In the genomic region with DNA sequence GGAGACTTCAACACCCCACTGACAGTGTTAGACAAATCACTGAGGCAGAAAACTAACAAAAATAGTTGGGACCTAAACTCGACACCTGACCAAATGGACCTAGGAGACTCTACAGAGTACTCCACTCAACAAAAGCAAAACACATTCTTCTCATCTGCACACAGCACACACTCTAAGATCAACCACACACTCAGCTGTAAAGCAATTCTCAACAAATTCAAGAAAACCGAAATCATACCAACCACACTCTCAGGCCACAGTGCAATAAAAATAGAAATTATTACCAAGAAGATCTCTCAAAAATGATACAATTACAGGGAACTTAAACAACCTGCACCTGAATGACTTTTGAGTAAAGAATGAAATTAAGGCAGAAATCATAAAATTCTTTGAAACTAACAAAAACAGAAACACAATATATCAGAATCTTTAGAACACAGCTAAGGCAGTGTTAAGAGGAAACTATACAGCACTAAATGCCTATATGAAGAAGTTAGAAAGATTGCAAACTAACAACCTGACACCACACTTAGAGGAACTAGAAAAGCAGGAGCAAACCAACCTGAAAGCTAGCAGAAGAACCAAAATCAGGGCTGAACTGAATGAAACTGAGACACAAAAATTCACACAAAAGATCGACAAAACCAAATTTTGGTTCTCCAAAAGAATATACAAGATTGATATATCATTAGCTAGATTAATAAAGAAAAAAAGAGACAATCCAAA, we compare ENCODE assay signal across 13 cellular contexts. TPM values are rescaled to one million over a fixed set of nuclear protein-coding genes. Genes with fewer than 3 reads are reported as not detected.
DNase-seq lines count a peak whose midpoint lies in the region; ATAC-seq, FAIRE-seq and TF ChIP-seq lines count a peak whose summit lies in the region.
"Had no signal": no experiment of that assay in that cellular context is flagged by ENCODE, and none has a peak within 500 bp of the region (broad histone marks: within the 10 kb centered on the region; RNA-seq: fewer than 3 reads in every experiment).

No MANE protein-coding gene starts in this region.

- peak overlapping the region; percentile 83 for H3K27ac ChIP-seq in OCI-LY3 (ENCODE audit: low read length)
- no peak overlapping the region for H3K27ac ChIP-seq in HepG2 (ENCODE audit: extremely low read length, insufficient read depth, low read length)
- H3K27ac ChIP-seq: neutrophil, Peyer's patch had no signal

- H3K27me3 ChIP-seq in OCI-LY3 (ENCODE audit: low read depth, low read length): no peaks in the 10 kb centered on the region
- no peaks in the 10 kb centered on the region for H3K27me3 ChIP-seq in HepG2 (ENCODE audit: control insufficient read depth in 1 of 2, insufficient read depth in 2 of 2, low read length in 2 of 2)
- H3K27me3 ChIP-seq: neutrophil, Peyer's patch had no signal

- CTCF ChIA-PET in HepG2 (lab: Yijun Ruan, JAX; ENCODE audit: low intra/inter-chr PET ratio, low total read pairs): no interaction called here

- H3K79me2 ChIP-seq in OCI-LY3 (ENCODE audit: low read length): peaks cover 55% of the 10 kb centered on the region
- no peaks in the 10 kb centered on the region for H3K79me2 ChIP-seq in HepG2 (ENCODE audit: insufficient read depth, low read length)

- POLR2A ChIA-PET in HepG2 (lab: Yijun Ruan, JAX): no interaction called here

- H3K36me3 ChIP-seq in OCI-LY3 (replicated peaks; ENCODE audit: low read depth, low read length) (peaks cover 73% of the 10 kb centered on the region), HepG2 (replicated peaks in 1 of 2; ENCODE audit: control insufficient read depth in 1 of 2, insufficient read depth in 2 of 2, low read length in 2 of 2) (peaks cover 3 to 32% of the 10 kb centered on the region in 2 experiments; a peak in 1 of 5 replicates)
- H3K36me3 ChIP-seq: neutrophil had no signal

- H3K4me3 ChIP-seq in OCI-LY3 (ENCODE audit: low read length) (peak overlapping the region; percentile 34), HepG2 (replicated peaks in 1 of 3; ENCODE audit: insufficient read depth in 1 of 3, low read depth in 2 of 3, low read length in 3 of 3) (no peak overlapping the region)
- H3K4me3 ChIP-seq: Peyer's patch had no signal

- WGBS in HepG2 (ENCODE audit: low lambda C conversion rate): 97% methylated on average over 3 of the region's 3 CpGs

- in situ Hi-C loops in HepG2 (cut with HindIII; ENCODE audit: extremely low pct_ligation_motif_present, low pct_unique_long_range_greater_than_20kb): no loop called here

- no peak for TF ChIP-seq EP300 in HepG2 (IDR thresholded peaks at IDR 0.05; ENCODE audit: low read depth in 2 of 2, low read length in 2 of 2)
- no peak for TF ChIP-seq EP300 in HepG2 (CRISPR knock-in tag; IDR thresholded peaks at IDR 0.05; ENCODE audit: borderline replicate concordance)

- no peak for TF ChIP-seq CTCF in OCI-LY3 (IDR thresholded peaks at IDR 0.05; ENCODE audit: low read depth, low read length)
- TF ChIP-seq CTCF in HepG2 (CRISPR knock-in tag; IDR thresholded peaks at IDR 0.05): no peak

- no peak for TF ChIP-seq POLR2A in HepG2 (IDR thresholded peaks at IDR 0.05; ENCODE audit: insufficient read depth in 1 of 2, low read depth in 2 of 2, low read length in 2 of 2)

- H3K4me2 ChIP-seq in OCI-LY3 (ENCODE audit: low read length): peak overlapping the region; percentile 60
- H3K4me2 ChIP-seq in HepG2 (ENCODE audit: low read depth, low read length): no peak overlapping the region

- no peaks in the 10 kb centered on the region for H4K20me1 ChIP-seq in OCI-LY3 (ENCODE audit: insufficient read depth, low read length)
- no peaks in the 10 kb centered on the region for H4K20me1 ChIP-seq in HepG2 (ENCODE audit: insufficient read depth, low read length)

- H3K4me1 ChIP-seq in OCI-LY3 (ENCODE audit: low read length) (peaks cover 38% of the 10 kb centered on the region), HepG2 (ENCODE audit: insufficient read depth, low read length) (no peaks in the 10 kb centered on the region)
- H3K4me1 ChIP-seq: Peyer's patch had no signal

- intact Hi-C loops in HepG2 (cut with micrococcal nuclease; ENCODE audit: unreplicated experiment): no loop called here

- H3K9me3 ChIP-seq in OCI-LY3 (ENCODE audit: insufficient read depth, low read length) (peaks cover 12% of the 10 kb centered on the region), HepG2 (ENCODE audit: low read length) (no peaks in the 10 kb centered on the region)
- H3K9me3 ChIP-seq: neutrophil, Peyer's patch had no signal

- no TSS peak for BruUV-seq in HepG2 (replicated peaks; lab: Mats Ljungman, UMichigan)

- TF ChIP-seq RAD21 in HepG2 (CRISPR knock-in tag; IDR thresholded peaks at IDR 0.05): no peak

- DNase-seq in NCI-H187 treated with DMSO at 0.1 percent for 48 hours (lab: John Stamatoyannopoulos, UW) (no peak), cerebellar nuclear complex (lab: John Stamatoyannopoulos, UW) (no peak), epidermal melanocyte (ENCODE audit: insufficient read length, low spot score) (no peak), HepG2 (ENCODE audit: low spot score) (no peak)
- DNase-seq: foreskin fibroblast, Peyer's patch had no signal

- FAIRE-seq in HepG2 (lab: Jason Lieb, UNC): no peak
- FAIRE-seq: HTR-8/SVneo had no signal

- H2AFZ ChIP-seq in OCI-LY3 (ENCODE audit: low read depth, low read length): no peak overlapping the region
- no peak overlapping the region for H2AFZ ChIP-seq in HepG2 (ENCODE audit: low read length)

- ATAC-seq in GM19035 (IDR thresholded peaks at IDR 0.05; ENCODE audit: unreplicated experiment) (peak; percentile 76), GM21717 (IDR thresholded peaks at IDR 0.05; ENCODE audit: unreplicated experiment) (peak; percentile 95), HG03066 (IDR thresholded peaks at IDR 0.05; ENCODE audit: low read depth, unreplicated experiment) (peak; percentile 91), HepG2 (no peak)
- ATAC-seq: stimulated activated effector memory CD8-positive, alpha-beta T cell treated with anti-CD3 and anti-CD28 coated beads, Interleukin-12 subunit alpha, Interleukin-12 subunit beta, amount 100 ng/mL, for 72 hours had no signal

- peak overlapping the region; percentile 48 for H3K9ac ChIP-seq in OCI-LY3 (ENCODE audit: low read length)
- no peak overlapping the region for H3K9ac ChIP-seq in HepG2 (ENCODE audit: insufficient read depth, low read depth, low read length)

TF ChIP-seq in HepG2, 621 proteins besides CTCF, POLR2A, EP300 and RAD21 (continues in another document):
- no peak for TF ChIP-seq ZNF503 (CRISPR knock-in tag; IDR thresholded peaks at IDR 0.05)
- TF ChIP-seq ZUFSP (CRISPR knock-in tag; IDR thresholded peaks at IDR 0.05; ENCODE audit: borderline replicate concordance): no peak
- TF ChIP-seq ZNF337 (CRISPR knock-in tag; IDR thresholded peaks at IDR 0.05; ENCODE audit: borderline replicate concordance, low read depth): no peak
- TF ChIP-seq MYC (CRISPR knock-in tag; IDR thresholded peaks at IDR 0.05; ENCODE audit: borderline replicate concordance): no peak
- TF ChIP-seq HOXA5 (CRISPR knock-in tag; IDR thresholded peaks at IDR 0.05): no peak
- no peak for TF ChIP-seq TCF7 (IDR thresholded peaks at IDR 0.05; ENCODE audit: low read depth)

RNA-seq across cellular contexts. Expression of gene RTTN, which starts 46.3 kb away (rescaled TPM):
- total RNA-seq in HepG2 (2016; rRNA removed; fragmentation: Illumina TruSeq; extraction: Trizol): 12.5 and 18.7 TPM in 2 replicates
- 15.8 and 24.3 TPM in 2 replicates for total RNA-seq in HepG2 (2016; cell fraction: cytosol; rRNA removed; fragmentation: Illumina TruSeq; extraction: Trizol; ENCODE audit: low read depth)
- 11.4 and 18.6 TPM in 2 replicates for total RNA-seq in HepG2 (2016; cell fraction: insoluble cytoplasmic fraction; rRNA removed; fragmentation: Illumina TruSeq; extraction: Trizol)
- 9.9 and 11.5 TPM in 2 replicates for total RNA-seq in HepG2 (2016; cell fraction: membrane; rRNA removed; fragmentation: Illumina TruSeq; extraction: Trizol)
- 69.6 and 74.0 TPM in 2 replicates for total RNA-seq in HepG2 (2016; cell fraction: nucleus; rRNA removed; fragmentation: Illumina TruSeq; extraction: Trizol)
- 3.4 and 5.4 TPM in 2 replicates for polyA plus RNA-seq in HepG2 (2011; rRNA removed)
- 1.8 and 2.0 TPM in 2 replicates for polyA plus RNA-seq in HepG2 (2011; cell fraction: cytosol; rRNA removed)
- polyA plus RNA-seq in HepG2 (2011; cell fraction: nucleus; rRNA removed): 8.1 and 9.1 TPM in 2 replicates
- 3.8 and 4.5 TPM in 2 replicates for polyA plus RNA-seq in HepG2 (2012)
- 1.0 and 1.1 TPM in 2 replicates for polyA plus RNA-seq in HepG2 (2016; cell fraction: cytosol; fragmentation: Illumina TruSeq; extraction: Trizol; ENCODE audit: low read depth)
- polyA plus RNA-seq in HepG2 (2016; cell fraction: insoluble cytoplasmic fraction; fragmentation: Illumina TruSeq; extraction: Trizol; ENCODE audit: low read depth): 5.4 and 7.2 TPM in 2 replicates
- polyA plus RNA-seq in HepG2 (2016; cell fraction: membrane; fragmentation: Illumina TruSeq; extraction: Trizol; ENCODE audit: low read depth): 1.6 and 1.9 TPM in 2 replicates
- 14.8 and 16.8 TPM in 2 replicates for polyA plus RNA-seq in HepG2 (2016; cell fraction: nucleus; fragmentation: Illumina TruSeq; extraction: Trizol; ENCODE audit: insufficient read depth, low read depth)
- polyA minus RNA-seq in HepG2 (2011; rRNA and poly(A)+ RNA removed; ENCODE audit: low replicate concordance): 18.4 and 41.1 TPM in 2 replicates
- 4.4 and 5.3 TPM in 2 replicates for polyA minus RNA-seq in HepG2 (2011; cell fraction: cytosol; rRNA and poly(A)+ RNA removed)
- 117 and 137 TPM in 2 replicates for polyA minus RNA-seq in HepG2 (2011; cell fraction: nucleus; rRNA and poly(A)+ RNA removed)
